Comparison of ENCODE assay signal across 9 cellular contexts in the genomic region with DNA sequence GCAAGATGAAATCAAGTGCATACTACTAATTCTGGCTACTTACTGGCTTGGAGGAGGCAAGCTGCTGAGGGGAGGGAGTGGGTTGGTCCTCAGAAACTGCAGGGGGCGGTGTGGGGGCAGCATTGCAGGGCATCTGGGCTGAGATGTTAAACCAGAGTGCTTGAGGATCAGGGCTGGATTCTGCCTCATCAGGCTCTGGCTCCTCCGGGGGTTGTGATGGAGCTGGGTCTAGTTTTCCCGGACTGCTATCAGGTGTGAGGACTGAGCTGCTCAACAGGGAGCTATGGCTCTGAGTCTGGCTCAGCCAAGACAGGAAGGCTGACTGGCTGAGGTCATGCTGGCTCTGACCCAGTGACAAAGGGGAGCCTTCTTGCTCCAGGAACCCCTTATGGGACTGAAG. TPM values are rescaled to one million over a fixed set of nuclear protein-coding genes. Genes with fewer than 3 reads are reported as not detected.
A peak's percentile ranks its signal among the peaks of the same experiment; 100 is the strongest.
DNase-seq lines count a peak whose midpoint lies in the region; ATAC-seq, FAIRE-seq and TF ChIP-seq lines count a peak whose summit lies in the region.
"Had no signal": no experiment of that assay in that cellular context is flagged by ENCODE, and none has a peak within 500 bp of the region (broad histone marks: within the 10 kb centered on the region; RNA-seq: fewer than 3 reads in every experiment).

No MANE protein-coding gene starts in this region.

- no peak overlapping the region for H3K4me2 ChIP-seq in OCI-LY3 (ENCODE audit: low read length)

- H3K4me1 ChIP-seq in OCI-LY3 (ENCODE audit: low read length): no peaks in the 10 kb centered on the region
- no peaks in the 10 kb centered on the region for H3K4me1 ChIP-seq in naive thymus-derived CD4-positive, alpha-beta T cell (ENCODE audit: control insufficient read depth in 2 of 2, insufficient read depth in 2 of 2, low read length in 2 of 2)

- peaks cover 16 to 79% (median 37%) of the 10 kb centered on the region in 5 donors for H3K36me3 Mint-ChIP-seq in naive thymus-derived CD4-positive, alpha-beta T cell

- no peaks in the 10 kb centered on the region for H3K27me3 Mint-ChIP-seq in naive thymus-derived CD4-positive, alpha-beta T cell

- peaks cover 0 to 2% (median 0%) of the 10 kb centered on the region in 11 donors for H3K9me3 Mint-ChIP-seq in naive thymus-derived CD4-positive, alpha-beta T cell

- H3K36me3 ChIP-seq in OCI-LY3 (replicated peaks; ENCODE audit: low read depth, low read length): peaks cover 88% of the 10 kb centered on the region
- H3K36me3 ChIP-seq in naive thymus-derived CD4-positive, alpha-beta T cell (ENCODE audit: control insufficient read depth in 2 of 3, insufficient read depth in 3 of 3, low read length in 3 of 3): peaks cover 44 to 98% (median 70%) of the 10 kb centered on the region in 3 experiments

- no peak overlapping the region for H3K9ac ChIP-seq in OCI-LY3 (ENCODE audit: low read length)

- no peak overlapping the region for H3K4me3 ChIP-seq in OCI-LY3 (ENCODE audit: low read length)
- no peak overlapping the region for H3K4me3 ChIP-seq in astrocyte of the spinal cord (ENCODE audit: low read depth, low read length)
- no peak overlapping the region for H3K4me3 ChIP-seq in naive thymus-derived CD4-positive, alpha-beta T cell (ENCODE audit: low read length)

- no peak overlapping the region for H3K4me3 Mint-ChIP-seq in naive thymus-derived CD4-positive, alpha-beta T cell

- H4K20me1 ChIP-seq in OCI-LY3 (ENCODE audit: insufficient read depth, low read length): peaks cover 8% of the 10 kb centered on the region; the same call in 1 of the 2 replicates

- H3K27ac Mint-ChIP-seq in naive thymus-derived CD4-positive, alpha-beta T cell: peak overlapping the region in 3 of 9 donors; percentile 38 to 59 (median 40)

- peak; percentile 53 for ATAC-seq in naive thymus-derived CD4-positive, alpha-beta T cell
- ATAC-seq in HG03457 (IDR thresholded peaks at IDR 0.05; ENCODE audit: unreplicated experiment): no peak

- no peak for FAIRE-seq in H54 (lab: Jason Lieb, UNC)

- CTCF ChIA-PET in GM10248 (lab: Yijun Ruan, JAX): interaction anchor here (0.8 to 3.6 kb wide), 8 partner anchors 9 to 412 kb away, joined by 3 to 28 read pairs (median 6); a partner anchor contains a TSS
- CTCF ChIA-PET in naive thymus-derived CD4-positive, alpha-beta T cell (lab: Charles Lee): interaction anchor here (0.6 to 3.6 kb wide), 7 partner anchors 10 to 125 kb away, joined by 3 to 16 read pairs (median 5); no protein-coding TSS in a partner anchor

- no peaks in the 10 kb centered on the region for H3K9me3 ChIP-seq in OCI-LY3 (ENCODE audit: insufficient read depth, low read length)
- no peaks in the 10 kb centered on the region for H3K9me3 ChIP-seq in naive thymus-derived CD4-positive, alpha-beta T cell (ENCODE audit: control insufficient read depth in 2 of 3, low read length in 3 of 3)

- no peak overlapping the region for H2AFZ ChIP-seq in OCI-LY3 (ENCODE audit: low read depth, low read length)

- H3K27ac ChIP-seq in OCI-LY3 (ENCODE audit: low read length): no peak overlapping the region
- H3K27ac ChIP-seq in naive thymus-derived CD4-positive, alpha-beta T cell (ENCODE audit: low read depth, low read length): no peak overlapping the region
- H3K27ac ChIP-seq: epithelial cell of prostate had no signal

- peaks cover 0 to 5% (median 0%) of the 10 kb centered on the region in 7 donors for H3K4me1 Mint-ChIP-seq in naive thymus-derived CD4-positive, alpha-beta T cell

- intact Hi-C loops in naive thymus-derived CD4-positive, alpha-beta T cell (cut with micrococcal nuclease): loop anchor here (1.0 kb wide), 1 partner anchor 35 kb away; no protein-coding TSS in a partner anchor

- POLR2A ChIA-PET in GM10248 (lab: Yijun Ruan, JAX): interaction anchor here (1.1 kb wide), 1 partner anchor 13 kb away, joined by 3 read pairs; no protein-coding TSS in a partner anchor
- POLR2A ChIA-PET in naive thymus-derived CD4-positive, alpha-beta T cell (lab: Charles Lee): interaction anchor here (1.0 to 1.6 kb wide), 4 partner anchors 8 to 48 kb away, joined by 3 to 7 read pairs (median 5); no protein-coding TSS in a partner anchor

- in situ Hi-C loops in astrocyte of the spinal cord (cut with HindIII; ENCODE audit: low sequenced_read_pairs): no loop called here

- TF ChIP-seq CTCF in GM10248 (IDR thresholded peaks at IDR 0.05; ENCODE audit: control extremely low read depth, extremely low read depth, low read depth, missing control alignments) (no peak), OCI-LY3 (IDR thresholded peaks at IDR 0.05; ENCODE audit: low read depth, low read length) (peak; percentile 37), astrocyte of the spinal cord (IDR thresholded peaks at IDR 0.05; ENCODE audit: low read depth, low read length) (peak; percentile 4)

- DNase-seq in GM10248 (ENCODE audit: extremely low spot score): peak; percentile 42
- DNase-seq in astrocyte of the spinal cord (ENCODE audit: low read depth, low spot score): no peak
- DNase-seq in naive thymus-derived CD4-positive, alpha-beta T cell: peak in 6 of 9 donors; percentile 21 to 46 (median 32)
- DNase-seq in H54 (ENCODE audit: insufficient read length, low spot score): no peak
- no peak for DNase-seq in COLO668 (lab: John Stamatoyannopoulos, UW; ENCODE audit: unreplicated experiment)
- no peak for DNase-seq in NCI-H1417 (lab: John Stamatoyannopoulos, UW)

- no peaks in the 10 kb centered on the region for H3K79me2 ChIP-seq in OCI-LY3 (ENCODE audit: low read length)

- no peaks in the 10 kb centered on the region for H3K27me3 ChIP-seq in OCI-LY3 (ENCODE audit: low read depth, low read length)
- H3K27me3 ChIP-seq in naive thymus-derived CD4-positive, alpha-beta T cell (ENCODE audit: control insufficient read depth in 2 of 2, insufficient read depth in 2 of 2, low read length in 2 of 2): no peaks in the 10 kb centered on the region

- TF ChIP-seq POLR2A in H54 (IDR thresholded peaks at IDR 0.05; ENCODE audit: low read depth, low read length): no peak

RNA-seq across cellular contexts. Expression of a gene that starts 28.6 kb away (rescaled TPM):
- 100 to 1,000 TPM; 127 to 230 (median 191) TPM for total RNA-seq in naive thymus-derived CD4-positive, alpha-beta T cell
- polyA plus RNA-seq in naive thymus-derived CD4-positive, alpha-beta T cell: 10 to 100 TPM; 24.8 to 45.1 TPM

RNA-seq across cellular contexts. Expression of a gene that starts 44.3 kb away (rescaled TPM):
- total RNA-seq in naive thymus-derived CD4-positive, alpha-beta T cell: 100 to 1,000 TPM; 217 to 476 (median 267) TPM
- polyA plus RNA-seq in naive thymus-derived CD4-positive, alpha-beta T cell: 100 to 1,000 TPM; 658 to 688 TPM

Comparison
In these comparisons a context has a peak if more than half of its experiments do, and no peak if none do; other contexts are left out.
1. DNase-seq: peak in GM10248 (single experiment) and naive thymus-derived CD4-positive, alpha-beta T cell (6 of 9); none in astrocyte of the spinal cord (single experiment), H54 (single experiment), COLO668 (single experiment) and NCI-H1417 (0 of 3).